In the genomic region with DNA sequence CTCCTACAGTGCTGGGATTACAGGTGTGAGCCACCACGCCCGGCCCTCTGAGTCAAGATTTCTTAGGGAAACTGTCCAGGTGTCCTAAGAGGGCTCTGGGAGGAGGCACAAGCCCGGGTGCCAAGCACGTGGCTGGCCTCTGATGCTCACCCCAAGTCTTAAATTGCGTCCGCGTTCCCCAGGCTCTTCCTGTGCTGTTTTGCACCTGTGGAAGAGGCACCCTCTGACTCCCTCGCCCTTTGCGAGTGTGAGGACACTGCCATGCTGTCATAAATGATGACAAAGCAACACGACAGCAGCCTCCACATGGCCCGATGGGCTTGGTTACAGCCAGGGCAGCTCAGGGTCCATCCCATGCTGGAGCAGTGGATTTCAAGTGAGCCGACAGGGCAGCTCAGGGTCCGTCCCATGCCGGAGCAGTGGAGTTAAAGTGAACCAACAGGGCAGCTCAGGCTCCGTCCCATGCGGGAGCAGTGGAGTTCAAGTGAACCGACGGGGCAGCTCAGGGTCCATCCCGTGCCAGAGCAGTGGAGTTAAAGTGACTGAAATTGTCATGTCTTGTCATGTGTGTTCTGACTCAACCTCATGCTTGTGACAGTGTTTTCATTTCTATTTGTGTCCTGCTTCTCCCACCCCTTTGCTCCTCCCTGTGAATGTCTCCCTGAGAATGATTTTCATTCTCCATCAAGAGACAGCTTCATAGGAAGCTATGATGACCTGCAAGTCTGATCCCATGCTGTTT, we compare ENCODE assay signal across 15 cellular contexts. TPM values are rescaled to one million over a fixed set of nuclear protein-coding genes. Genes with fewer than 3 reads are reported as not detected.
DNase-seq lines count a peak whose midpoint lies in the region; ATAC-seq and TF ChIP-seq lines count a peak whose summit lies in the region.
"Had no signal": no experiment of that assay in that cellular context is flagged by ENCODE, and none has a peak within 500 bp of the region (broad histone marks: within the 10 kb centered on the region; RNA-seq: fewer than 3 reads in every experiment).

No MANE protein-coding gene starts in this region.

- H3K36me3 ChIP-seq in Panc1 (ENCODE audit: control insufficient read depth, insufficient read depth, low read length) (peaks cover 6% of the 10 kb centered on the region), psoas muscle (ENCODE audit: insufficient read depth in 1 of 2, low read depth in 1 of 2) (peaks cover 9 to 99% of the 10 kb centered on the region in 2 donors)

- 40 to 73% (median 44%) methylated on average over 19 of the region's 19 CpGs for WGBS in psoas muscle, 3 donors

- peak overlapping the region; percentile 3; the same call in 1 of the 2 replicates for H3K4me3 ChIP-seq in GM12864 (ENCODE audit: low read depth, low read length)
- no peak overlapping the region for H3K4me3 ChIP-seq in Panc1 (ENCODE audit: low read depth in 2 of 2, low read length in 2 of 2)
- H3K4me3 ChIP-seq in psoas muscle = peak overlapping the region; percentile 25
- H3K4me3 ChIP-seq: A549 had no signal

- in situ Hi-C loops in Panc1 (cut with HindIII; ENCODE audit: low pct_unique_long_range_greater_than_20kb, low sequenced_read_pairs) = no loop called here

- intact Hi-C loops in Panc1 (cut with micrococcal nuclease; ENCODE audit: unreplicated experiment) (no loop called here), psoas muscle (cut with DNase I) (no loop called here)

- H3K9me3 ChIP-seq in Panc1 (ENCODE audit: control insufficient read depth, insufficient read depth, low read depth, low read length) (no peaks in the 10 kb centered on the region), psoas muscle (no peaks in the 10 kb centered on the region)
- H3K9me3 ChIP-seq: A549, Peyer's patch had no signal

- POLR2A ChIA-PET in Panc1 (lab: Charles Lee) = no interaction called here

- H3K27me3 ChIP-seq in Panc1 (ENCODE audit: control insufficient read depth, insufficient read depth, low read length) = no peaks in the 10 kb centered on the region
- no peaks in the 10 kb centered on the region for H3K27me3 ChIP-seq in psoas muscle (ENCODE audit: insufficient read depth in 3 of 3, low read length in 2 of 3)
- H3K27me3 ChIP-seq: Peyer's patch had no signal

- CTCF ChIA-PET in Panc1 (lab: Charles Lee) = no interaction called here

- DNase-seq in GM12864 (ENCODE audit: low read depth) = no peak
- DNase-seq in Panc1 (ENCODE audit: low read depth, low spot score) = no peak
- DNase-seq in psoas muscle = peak; percentile 51 to 85
- no peak for DNase-seq in NCI-H446 treated with DMSO at 0.1 percent for 48 hours (lab: John Stamatoyannopoulos, UW)
- no peak for DNase-seq in stimulated activated CD4-positive, alpha-beta T cell treated with anti-CD3 and anti-CD28 coated beads, Interleukin-12 subunit alpha, Interleukin-12 subunit beta, amount 100 ng/mL, for 4 hours
- DNase-seq: NCI-H1048, NCI-H146, NCI-H2081 treated with DMSO at 0.1 percent for 48 hours, NCI-H2227 treated with DMSO at 0.1 percent for 48 hours, NCI-H526, Peyer's patch, SHP77 treated with DMSO at 0.1 percent for 48 hours had no signal

- ATAC-seq in HG03439 (IDR thresholded peaks at IDR 0.05; ENCODE audit: unreplicated experiment) (peak; percentile 3), Panc1 (0 out of 2 replicates have a peak, but pooled peaks have one; percentile 18), psoas muscle (peak; percentile 55 to 66 (median 61)), GM21737 (IDR thresholded peaks at IDR 0.05; ENCODE audit: unreplicated experiment) (no peak)
- ATAC-seq: A549 had no signal

- TF ChIP-seq CTCF in GM12864 (IDR thresholded peaks at IDR 0.05; ENCODE audit: low read depth, low read length, missing control alignments) (no peak), Panc1 (IDR thresholded peaks at IDR 0.05) (no peak), psoas muscle (IDR thresholded peaks at IDR 0.05) (no peak)

- BruUV-seq in Panc1 (replicated peaks; lab: Mats Ljungman, UMichigan) = no TSS peak

- H3K27ac ChIP-seq in Panc1 (ENCODE audit: low read length) (no peak overlapping the region), psoas muscle (peak overlapping the region; percentile 90)
- H3K27ac ChIP-seq: A549 had no signal

- H3K4me1 ChIP-seq in Panc1 (ENCODE audit: control insufficient read depth, insufficient read depth, low read length) (no peaks in the 10 kb centered on the region), psoas muscle (peaks cover 69% of the 10 kb centered on the region)
- H3K4me1 ChIP-seq: A549, Peyer's patch had no signal

RNA-seq across cellular contexts. Expression of a gene that starts 33.9 kb away (rescaled TPM):
- total RNA-seq in Panc1 (2021; ENCODE audit: unreplicated experiment) = 44.3 TPM
- 24.4 TPM for polyA plus RNA-seq in Panc1 (2012; ENCODE audit: insufficient read length)
- total RNA-seq in psoas muscle = 100 to 1,000 TPM in 3 of 4 donors, 10 to 100 TPM in 1; 99.4 to 642 (median 295) TPM
- polyA plus RNA-seq in psoas muscle = 100 to 1,000 TPM; 118 to 294 (median 248) TPM

RNA-seq across cellular contexts. Expression of a gene that starts 34.2 kb away (rescaled TPM):
- total RNA-seq in Panc1 (2021; ENCODE audit: unreplicated experiment) (12.7 TPM), psoas muscle (1 to 10 TPM in 3 of 4 donors, under 1 TPM in 1; 0.49 to 3.0 (median 1.1) TPM)
- polyA plus RNA-seq in Panc1 (2012; ENCODE audit: insufficient read length) = 3.8 TPM
- polyA plus RNA-seq in psoas muscle = 1 to 10 TPM in 1 of 3 donors, under 1 TPM in 2; 0.38 to 2.3 (median 0.47) TPM

Comparison
In these comparisons a context has a peak if more than half of its experiments do, and no peak if none do; other contexts are left out.
1. DNase-seq: peak in psoas muscle (2 of 2); none in GM12864 (single experiment), Panc1 (single experiment), NCI-H446 treated with DMSO at 0.1 percent for 48 hours (single experiment) and stimulated activated CD4-positive, alpha-beta T cell treated with anti-CD3 and anti-CD28 coated beads, Interleukin-12 subunit alpha, Interleukin-12 subunit beta, amount 100 ng/mL, for 4 hours (single experiment).
2. H3K4me3 ChIP-seq: peak in GM12864 (single experiment) and psoas muscle (single experiment); none in Panc1 (0 of 2).